In genomic region chr7:139494835-139495568, GRCh38 we compare ENCODE assay signal across 10 cellular contexts. TPM values are rescaled to one million over a fixed set of nuclear protein-coding genes. Genes with fewer than 3 reads are reported as not detected.
DNase-seq lines count a peak whose midpoint lies in the region; ATAC-seq and TF ChIP-seq lines count a peak whose summit lies in the region.
"Had no signal": no experiment of that assay in that cellular context is flagged by ENCODE, and none has a peak within 500 bp of the region (broad histone marks: within the 10 kb centered on the region; RNA-seq: fewer than 3 reads in every experiment).

No MANE protein-coding gene starts in this region.

- no peaks in the 10 kb centered on the region for H3K4me1 ChIP-seq in foreskin keratinocyte
- no peaks in the 10 kb centered on the region for H3K4me1 ChIP-seq in BE2C

- no peaks in the 10 kb centered on the region for H3K9me3 ChIP-seq in BE2C

- H3K4me3 Mint-ChIP-seq in T-helper 1 cell treated with Interleukin-12 subunit alpha and Interleukin-12 subunit beta and Interleukin-4 antibody, amounts not matched to agents 30 μg/mL and 1 μg/mL, for 36 hours = no peak overlapping the region

- H3K36me3 Mint-ChIP-seq in T-helper 1 cell treated with Interleukin-12 subunit alpha and Interleukin-12 subunit beta and Interleukin-4 antibody, amounts not matched to agents 30 μg/mL and 1 μg/mL, for 36 hours (ENCODE audit: low read depth) = peaks cover 3% of the 10 kb centered on the region

- H3K27me3 ChIP-seq in foreskin keratinocyte (peaks cover 12% of the 10 kb centered on the region), BE2C (no peaks in the 10 kb centered on the region)

- H3K36me3 ChIP-seq in BE2C = no peaks in the 10 kb centered on the region

- no peak overlapping the region for H3K27ac ChIP-seq in foreskin keratinocyte

- ATAC-seq in GM18907 (IDR thresholded peaks at IDR 0.05; ENCODE audit: unreplicated experiment) (peak; percentile 85), HG03025 (IDR thresholded peaks at IDR 0.05; ENCODE audit: low FRiP score, unreplicated experiment) (peak; percentile 66), foreskin keratinocyte (no peak)

- H3K9me3 Mint-ChIP-seq in T-helper 1 cell treated with Interleukin-12 subunit alpha and Interleukin-12 subunit beta and Interleukin-4 antibody, amounts not matched to agents 30 μg/mL and 1 μg/mL, for 36 hours = peaks cover 18% of the 10 kb centered on the region

- H3K4me3 ChIP-seq in BE2C (ENCODE audit: low read depth, low read length) = no peak overlapping the region

- peaks cover 22% of the 10 kb centered on the region for H3K4me1 Mint-ChIP-seq in T-helper 1 cell treated with Interleukin-12 subunit alpha and Interleukin-12 subunit beta and Interleukin-4 antibody, amounts not matched to agents 30 μg/mL and 1 μg/mL, for 36 hours (ENCODE audit: low read depth)

- peak overlapping the region; percentile 15 for H3K27ac Mint-ChIP-seq in T-helper 1 cell treated with Interleukin-12 subunit alpha and Interleukin-12 subunit beta and Interleukin-4 antibody, amounts not matched to agents 30 μg/mL and 1 μg/mL, for 36 hours

- H3K27me3 Mint-ChIP-seq in T-helper 1 cell treated with Interleukin-12 subunit alpha and Interleukin-12 subunit beta and Interleukin-4 antibody, amounts not matched to agents 30 μg/mL and 1 μg/mL, for 36 hours (ENCODE audit: low read depth) = peaks cover 20% of the 10 kb centered on the region

- TF ChIP-seq CTCF in foreskin keratinocyte (conservative IDR thresholded peaks at IDR 0.05) (no peak), BE2C (IDR thresholded peaks at IDR 0.05; ENCODE audit: low read depth, low read length) (no peak)

- DNase-seq in DMS153 (lab: John Stamatoyannopoulos, UW) (peak; percentile 83), foreskin keratinocyte (no peak), mesenteric fat pad (ENCODE audit: low spot score) (no peak), BE2C (no peak)
- no peak for DNase-seq in effector CD8-positive, alpha-beta T cell (lab: John Stamatoyannopoulos, UW)

RNA-seq across cellular contexts. Expression of gene KLRG2, which starts 11.5 kb away (rescaled TPM):
- total RNA-seq in foreskin keratinocyte (1.0 and 1.2 TPM in 2 replicates), mesenteric fat pad (not detected)
- 0.68 and 0.72 TPM in 2 replicates for polyA plus RNA-seq in foreskin keratinocyte
- polyA plus RNA-seq in BE2C (2012; ENCODE audit: insufficient read depth, insufficient read length, low read depth) = not detected
- total RNA-seq: endothelial cell of umbilical vein, pulmonary artery endothelial cell had no signal
- polyA plus RNA-seq: endothelial cell of umbilical vein had no signal

RNA-seq across cellular contexts. Expression of gene CLEC2L, which starts 28.5 kb away (rescaled TPM):
- not detected in 2 replicates for total RNA-seq in foreskin keratinocyte
- not detected in 2 replicates for polyA plus RNA-seq in foreskin keratinocyte
- not detected for total RNA-seq in mesenteric fat pad
- polyA plus RNA-seq in BE2C (2012; ENCODE audit: insufficient read depth, insufficient read length, low read depth) = not detected
- total RNA-seq: endothelial cell of umbilical vein, pulmonary artery endothelial cell had no signal
- polyA plus RNA-seq: endothelial cell of umbilical vein had no signal
